8 cellular contexts compared by ENCODE assay signal in the genomic region with DNA sequence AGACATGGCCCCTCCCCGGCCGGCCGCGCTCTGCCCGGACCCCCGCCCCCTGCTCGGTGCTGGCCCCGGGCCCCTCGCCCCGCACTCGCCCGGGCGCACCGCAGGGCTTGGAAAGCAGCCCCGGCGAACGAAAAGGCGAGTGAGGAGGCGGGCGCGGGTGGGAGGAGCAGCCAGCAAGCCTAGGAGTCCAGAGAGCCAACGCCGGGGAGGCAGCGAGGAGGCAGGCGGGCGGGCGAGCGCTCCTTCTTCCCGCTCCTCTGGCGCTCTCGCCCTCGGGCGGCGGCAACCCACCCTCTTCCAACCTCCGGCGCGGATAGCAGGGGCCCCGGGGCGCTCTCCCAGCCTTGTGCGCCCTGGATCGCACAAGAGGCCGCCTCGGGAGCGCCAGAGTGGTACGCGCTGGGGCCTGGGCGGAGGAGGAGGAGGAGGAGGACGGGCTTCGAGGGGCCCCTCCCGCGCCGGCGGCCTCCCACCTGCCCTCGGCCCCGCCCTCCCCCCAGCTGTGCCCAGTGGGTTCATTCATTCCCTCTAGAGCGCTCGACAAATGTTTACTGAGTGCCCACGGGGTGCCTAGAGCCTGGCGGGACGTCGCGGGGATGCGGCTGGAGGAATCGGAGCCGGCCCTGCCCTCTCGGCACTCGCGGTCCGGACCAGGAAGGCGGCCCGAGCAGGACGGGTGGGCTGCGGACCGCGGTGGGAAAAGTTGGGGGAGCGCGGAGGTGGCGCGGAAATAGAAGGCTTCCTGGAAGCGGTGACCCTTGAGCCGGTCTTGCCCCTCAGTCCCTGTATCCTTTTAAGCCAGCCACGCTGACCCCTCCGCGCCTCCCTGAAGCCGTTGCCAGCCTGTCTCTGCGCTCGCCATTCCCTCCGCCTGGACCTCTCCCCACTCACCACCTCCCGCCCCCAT. TPM values are rescaled to one million over a fixed set of nuclear protein-coding genes. Genes with fewer than 3 reads are reported as not detected.
DNase-seq lines count a peak whose midpoint lies in the region; ATAC-seq and TF ChIP-seq lines count a peak whose summit lies in the region.

A gene (minus strand): TSS at position 391 of the 907 bp plus-strand sequence. CDS start 519 bp downstream, outside the sequence.

- H3K4me1 Mint-ChIP-seq in Caco-2 (ENCODE audit: low read depth, unreplicated experiment) = peaks cover 61% of the 10 kb centered on the region

- peak within 1 kb of the TSS; percentile 72 for H3K27ac Mint-ChIP-seq in Caco-2 (ENCODE audit: unreplicated experiment)

- H3K9me3 ChIP-seq in Caco-2 = no peaks in the 10 kb centered on the region
- H3K9me3 ChIP-seq in esophagus muscularis mucosa = no peaks in the 10 kb centered on the region
- no peaks in the 10 kb centered on the region for H3K9me3 ChIP-seq in neuron (ENCODE audit: low read length)

- WGBS in esophagus muscularis mucosa = 3% methylated on average over 31 of the region's 89 CpGs

- CTCF ChIA-PET in Caco-2 (lab: Charles Lee) = interaction anchor here (0.5 to 6.1 kb wide), 6 partner anchors 9 to 66 kb away, joined by 4 to 74 read pairs (median 4); no protein-coding TSS in a partner anchor

- POLR2A ChIA-PET in Caco-2 (lab: Charles Lee) = interaction anchor here (0.7 to 1.1 kb wide), 3 partner anchors 60 to 77 kb away, joined by 3 read pairs; no protein-coding TSS in a partner anchor

- no peaks in the 10 kb centered on the region for H3K9me3 Mint-ChIP-seq in Caco-2 (ENCODE audit: unreplicated experiment)

- peak within 1 kb of the TSS; percentile 94 for H3K4me3 ChIP-seq in Caco-2 (ENCODE audit: low read depth, low read length)
- H3K4me3 ChIP-seq in esophagus muscularis mucosa = peak within 1 kb of the TSS; percentile 49 to 62 (median 54)
- H3K4me3 ChIP-seq in neuron (ENCODE audit: low read length) = peak within 1 kb of the TSS; percentile 76

- peaks cover 48% of the 10 kb centered on the region for H3K4me1 ChIP-seq in Caco-2
- H3K4me1 ChIP-seq in esophagus muscularis mucosa = peaks cover 6 to 33% (median 27%) of the 10 kb centered on the region in 4 donors
- H3K4me1 ChIP-seq in neuron (ENCODE audit: insufficient read depth, low read length) = peaks cover 44% of the 10 kb centered on the region

- TF ChIP-seq CTCF in Caco-2 (IDR thresholded peaks at IDR 0.05; ENCODE audit: insufficient read depth in 1 of 2, low read depth in 1 of 2, low read length in 1 of 2, severe bottlenecking in 1 of 2, unreplicated experiment in 1 of 2) = no peak
- TF ChIP-seq CTCF in esophagus muscularis mucosa (IDR thresholded peaks at IDR 0.05) = no peak

- no peaks in the 10 kb centered on the region for H3K27me3 ChIP-seq in Caco-2 (replicated peaks; ENCODE audit: control insufficient read depth, insufficient read depth, low read length)
- H3K27me3 ChIP-seq in esophagus muscularis mucosa = peaks cover 0 to 87% (median 25%) of the 10 kb centered on the region in 4 donors
- no peaks in the 10 kb centered on the region for H3K27me3 ChIP-seq in neuron (ENCODE audit: insufficient read depth, low read length)

- peak within 1 kb of the TSS; percentile 93 for H3K4me3 Mint-ChIP-seq in Caco-2 (ENCODE audit: unreplicated experiment)

- peak; percentile 79 to 84 for DNase-seq in Caco-2
- peak; percentile 94 for DNase-seq in NCI-H345 (lab: John Stamatoyannopoulos, UW)
- no peak for DNase-seq in esophagus muscularis mucosa (ENCODE audit: extremely low spot score)
- no peak for DNase-seq in OCI-M2 (lab: John Stamatoyannopoulos, UW; ENCODE audit: unreplicated experiment)
- no peak for DNase-seq in stimulated activated CD4-positive, alpha-beta T cell treated with anti-CD3 and anti-CD28 coated beads, Interleukin-4, amount 100 ng/mL, for 1 hour
- DNase-seq in NCI-H226 = no peak

- peak within 1 kb of the TSS; percentile 38 for H2AFZ ChIP-seq in neuron (ENCODE audit: low read depth, low read length)

- no peak for TF ChIP-seq EP300 in esophagus muscularis mucosa (IDR thresholded peaks at IDR 0.05)

- peaks cover 30% of the 10 kb centered on the region for H3K36me3 Mint-ChIP-seq in Caco-2 (ENCODE audit: insufficient read depth, unreplicated experiment)

- intact Hi-C loops in Caco-2 (cut with micrococcal nuclease; ENCODE audit: unreplicated experiment) = no loop called here
- intact Hi-C loops in esophagus muscularis mucosa (cut with DNase I) = no loop called here

- no peak for TF ChIP-seq POLR2A in esophagus muscularis mucosa (IDR thresholded peaks at IDR 0.05; ENCODE audit: low read depth)

- H3K36me3 ChIP-seq in Caco-2 (ENCODE audit: control insufficient read depth, insufficient read depth, low read length) = no peaks in the 10 kb centered on the region
- no peaks in the 10 kb centered on the region for H3K36me3 ChIP-seq in esophagus muscularis mucosa
- H3K36me3 ChIP-seq in neuron (ENCODE audit: insufficient read depth, low read length) = no peaks in the 10 kb centered on the region

- no peak for ATAC-seq in HG02678 (IDR thresholded peaks at IDR 0.05; ENCODE audit: unreplicated experiment)

- H3K27me3 Mint-ChIP-seq in Caco-2 (ENCODE audit: insufficient read depth, unreplicated experiment) = no peaks in the 10 kb centered on the region

- no TSS peak for BruUV-seq in Caco-2 (replicated peaks; lab: Mats Ljungman, UMichigan)

- no peak within 1 kb of the TSS for H3K27ac ChIP-seq in esophagus muscularis mucosa (replicated peaks in 1 of 4)

RNA-seq across cellular contexts. Expression of the gene that starts here (rescaled TPM):
- total RNA-seq in Caco-2 (2022) = 266 and 317 TPM in 2 replicates
- total RNA-seq in esophagus muscularis mucosa = 1 to 10 TPM; 4.6 to 7.1 (median 5.6) TPM

Comparison
In these comparisons a context has a peak if more than half of its experiments do, and no peak if none do; other contexts are left out.
1. RNA of the gene that starts here (total RNA-seq): 266 to 317 TPM in Caco-2; 4.6 to 7.1 TPM in esophagus muscularis mucosa; every median in the first group is over 10 times any median in the second.
2. DNase-seq: peak in Caco-2 (2 of 2) and NCI-H345 (single experiment); none in esophagus muscularis mucosa (single experiment), OCI-M2 (single experiment), stimulated activated CD4-positive, alpha-beta T cell treated with anti-CD3 and anti-CD28 coated beads, Interleukin-4, amount 100 ng/mL, for 1 hour (single experiment) and NCI-H226 (single experiment).
3. Peak in every context shown above with its lines, with median percentiles within 50 percentile points of each other: H3K4me3 ChIP-seq.